In the genomic region with DNA sequence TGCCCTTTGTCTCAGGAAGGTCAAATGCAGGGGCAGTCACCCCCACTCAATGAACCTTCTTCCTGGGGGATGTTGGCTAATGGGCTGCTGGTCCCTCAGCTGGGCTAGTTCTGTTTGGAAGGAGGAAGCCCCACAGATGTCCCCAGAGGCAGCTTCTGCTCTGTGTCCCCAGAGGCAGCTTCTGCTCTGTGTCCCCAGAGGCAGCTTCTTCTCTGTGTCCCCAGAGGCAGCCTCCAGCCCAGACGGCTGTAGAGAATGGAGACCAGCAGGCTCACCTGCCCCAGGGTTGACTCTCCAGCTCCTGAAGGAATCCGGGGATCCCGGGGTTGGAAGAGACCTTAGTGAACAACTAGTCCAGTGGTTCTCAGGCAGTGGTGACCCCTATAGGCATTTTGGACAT, we compare ENCODE assay signal across 21 cellular contexts.
DNase-seq lines count a peak whose midpoint lies in the region; ATAC-seq and TF ChIP-seq lines count a peak whose summit lies in the region.
"Had no signal": no experiment of that assay in that cellular context is flagged by ENCODE, and none has a peak within 500 bp of the region (broad histone marks: within the 10 kb centered on the region; RNA-seq: fewer than 3 reads in every experiment).

No MANE protein-coding gene starts in this region.

- H3K9me3 ChIP-seq in endodermal cell (ENCODE audit: control insufficient read depth, low read length), result no peaks in the 10 kb centered on the region

- ATAC-seq in HG02938 (IDR thresholded peaks at IDR 0.05; ENCODE audit: unreplicated experiment), result no peak
- ATAC-seq: PC-3, Right ventricle myocardium inferior, SK-N-SH treated with all-trans-retinoic acid at 6 μM for 48 hours had no signal

- TF ChIP-seq CTCF in endodermal cell (conservative IDR thresholded peaks at IDR 0.05), result no peak

- no peak overlapping the region for H3K27ac ChIP-seq in endodermal cell (ENCODE audit: low read depth, low read length)
- H3K27ac ChIP-seq: 22Rv1, C4-2B had no signal

- 80 to 91% methylated on average over 1 to 3 of the region's 3 CpGs for WGBS in endodermal cell (ENCODE audit: insufficient coverage in 1 of 2, insufficient read length in 1 of 2), 2 experiments

- no peak overlapping the region for H3K4me3 ChIP-seq in endodermal cell (ENCODE audit: low read length)

- H3K27ac Mint-ChIP-seq in endodermal cell, result no peak overlapping the region
- H3K27ac Mint-ChIP-seq: T-helper 1 cell treated with Interleukin-12 subunit alpha and Interleukin-12 subunit beta and Interleukin-4 antibody, amounts not matched to agents 30 μg/mL and 1 μg/mL, for 36 hours had no signal

- H3K27me3 Mint-ChIP-seq in endodermal cell (ENCODE audit: insufficient read depth), result peaks cover 46% of the 10 kb centered on the region

- DNase-seq in activated effector memory CD4-positive, alpha-beta T cell treated with anti-CD3 and anti-CD28 coated beads, Interleukin-2, amount 50 U/mL, for 16 hours, result peak; percentile 59
- no peak for DNase-seq in activated effector memory CD4-positive, alpha-beta T cell treated with Interleukin-2 at 50 U/mL for 16 hours
- peak; percentile 6 for DNase-seq in MV-4-11 (lab: John Stamatoyannopoulos, UW)
- DNase-seq in endodermal cell, result peak; percentile 28
- DNase-seq in activated T-cell treated with anti-CD3 and anti-CD28 coated beads, Interleukin-2, amount 50 U/mL, for 48 hours, result no peak
- DNase-seq in COLO829 (ENCODE audit: low spot score), result no peak
- no peak for DNase-seq in amniotic stem cell (lab: John Stamatoyannopoulos, UW)
- DNase-seq: DMS53; H7; NCI-H1417 treated with DMSO at 0.1 percent for 48 hours; NCI-H2029 treated with DMSO at 0.1 percent for 48 hours; NCI-H226; NCI-H69; NK-92 treated with Interleukin-12 subunit alpha and Interleukin-12 subunit beta, amount 100 ng/mL, for 24 hours; PC-3 had no signal

- H3K4me1 ChIP-seq in endodermal cell (ENCODE audit: control insufficient read depth, insufficient read depth, low read length), result no peaks in the 10 kb centered on the region

- H3K9ac ChIP-seq in endodermal cell (ENCODE audit: extremely low read depth, low read length, poor library complexity, severe bottlenecking), result no peak overlapping the region

- no peaks in the 10 kb centered on the region for H3K4me1 Mint-ChIP-seq in endodermal cell

- no peaks in the 10 kb centered on the region for H3K9me3 Mint-ChIP-seq in endodermal cell
- H3K9me3 Mint-ChIP-seq: T-helper 1 cell treated with Interleukin-12 subunit alpha and Interleukin-12 subunit beta and Interleukin-4 antibody, amounts not matched to agents 30 μg/mL and 1 μg/mL, for 36 hours had no signal

- H3K27me3 ChIP-seq in endodermal cell (ENCODE audit: control insufficient read depth, insufficient read depth, low read length, poor library complexity, severe bottlenecking), result peaks cover 24% of the 10 kb centered on the region

- H3K36me3 ChIP-seq in endodermal cell (ENCODE audit: control insufficient read depth, insufficient read depth, low read length), result no peaks in the 10 kb centered on the region

- H3K36me3 Mint-ChIP-seq in endodermal cell (ENCODE audit: low read depth), result no peaks in the 10 kb centered on the region

- no peak overlapping the region for H3K4me3 Mint-ChIP-seq in endodermal cell
- H3K4me3 Mint-ChIP-seq: T-helper 1 cell treated with Interleukin-12 subunit alpha and Interleukin-12 subunit beta and Interleukin-4 antibody, amounts not matched to agents 30 μg/mL and 1 μg/mL, for 36 hours had no signal

Comparison
In these comparisons a context has a peak if more than half of its experiments do, and no peak if none do; other contexts are left out.
1. DNase-seq: peak in activated effector memory CD4-positive, alpha-beta T cell treated with anti-CD3 and anti-CD28 coated beads, Interleukin-2, amount 50 U/mL, for 16 hours (single experiment), MV-4-11 (single experiment) and endodermal cell (single experiment); none in activated effector memory CD4-positive, alpha-beta T cell treated with Interleukin-2 at 50 U/mL for 16 hours (single experiment), activated T-cell treated with anti-CD3 and anti-CD28 coated beads, Interleukin-2, amount 50 U/mL, for 48 hours (0 of 2), COLO829 (single experiment) and amniotic stem cell (single experiment).